ENCODE assay signal across 9 cellular contexts in genomic region chr22:37674248-37674647, GRCh38. TPM values are rescaled to one million over a fixed set of nuclear protein-coding genes. Genes with fewer than 3 reads are reported as not detected.
DNase-seq lines count a peak whose midpoint lies in the region; ATAC-seq and TF ChIP-seq lines count a peak whose summit lies in the region.
"Had no signal": no experiment of that assay in that cellular context is flagged by ENCODE, and none has a peak within 500 bp of the region (broad histone marks: within the 10 kb centered on the region; RNA-seq: fewer than 3 reads in every experiment).

No MANE protein-coding gene starts in this region.

- H3K9me3 Mint-ChIP-seq in activated naive CD4-positive, alpha-beta T cell treated with anti-CD3 and anti-CD28 coated beads for 36 hours, result no peaks in the 10 kb centered on the region
- H3K9me3 Mint-ChIP-seq in activated naive CD4-positive, alpha-beta T cell treated with anti-CD3 and anti-CD28 coated beads, Interleukin-2, amount 50 U/mL, for 72 hours, result no peaks in the 10 kb centered on the region
- H3K9me3 Mint-ChIP-seq in activated naive CD8-positive, alpha-beta T cell treated with anti-CD3 and anti-CD28 coated beads, Interleukin-2, amount 50 U/mL, for 24 hours, result no peaks in the 10 kb centered on the region

- H3K27me3 Mint-ChIP-seq in activated naive CD4-positive, alpha-beta T cell treated with anti-CD3 and anti-CD28 coated beads for 36 hours (ENCODE audit: low read depth), result no peaks in the 10 kb centered on the region
- H3K27me3 Mint-ChIP-seq in activated naive CD8-positive, alpha-beta T cell treated with anti-CD3 and anti-CD28 coated beads, Interleukin-2, amount 50 U/mL, for 24 hours, result no peaks in the 10 kb centered on the region

- peak overlapping the region; percentile 36 for H3K4me3 Mint-ChIP-seq in activated naive CD4-positive, alpha-beta T cell treated with anti-CD3 and anti-CD28 coated beads for 36 hours
- H3K4me3 Mint-ChIP-seq in activated naive CD8-positive, alpha-beta T cell treated with anti-CD3 and anti-CD28 coated beads, Interleukin-2, amount 50 U/mL, for 24 hours, result peak overlapping the region; percentile 81

- H3K27me3 ChIP-seq in mesenchymal stem cell (ENCODE audit: control insufficient read depth in 1 of 2, insufficient read depth in 1 of 2, low read length in 2 of 2) (no peaks in the 10 kb centered on the region), tibial artery (no peaks in the 10 kb centered on the region)

- H3K79me1 ChIP-seq in mesenchymal stem cell (replicated peaks; ENCODE audit: low read length, poor library complexity, severe bottlenecking), result peaks cover 6% of the 10 kb centered on the region

- no peak for DNase-seq in activated naive CD4-positive, alpha-beta T cell treated with anti-CD3 and anti-CD28 coated beads for 36 hours
- DNase-seq in activated naive CD4-positive, alpha-beta T cell treated with anti-CD3 and anti-CD28 coated beads, Interleukin-2, amount 50 U/mL, for 72 hours (ENCODE audit: low spot score in 2 of 2), result no peak
- DNase-seq in activated naive CD8-positive, alpha-beta T cell treated with anti-CD3 and anti-CD28 coated beads, Interleukin-2, amount 50 U/mL, for 24 hours, result no peak
- DNase-seq in mesenchymal stem cell, result no peak
- DNase-seq in tibial artery, result no peak
- DNase-seq in cerebellum (ENCODE audit: low spot score), result no peak
- no peak for DNase-seq in NCI-H2029 (lab: John Stamatoyannopoulos, UW)
- DNase-seq: NCI-H1694 had no signal

- no peak for TF ChIP-seq CTCF in tibial artery (IDR thresholded peaks at IDR 0.05)

- H2BK120ac ChIP-seq in mesenchymal stem cell (ENCODE audit: low read depth, low read length), result no peak overlapping the region

- no peak for ATAC-seq in activated naive CD4-positive, alpha-beta T cell treated with anti-CD3 and anti-CD28 coated beads, Interleukin-2, amount 50 U/mL, for 72 hours
- no peak for ATAC-seq in activated naive CD8-positive, alpha-beta T cell treated with anti-CD3 and anti-CD28 coated beads, Interleukin-2, amount 50 U/mL, for 24 hours
- no peak for ATAC-seq in HG02885 (IDR thresholded peaks at IDR 0.05; ENCODE audit: poor library complexity, unreplicated experiment)

- 95% methylated on average over 12 of the region's 12 CpGs for WGBS in mesenchymal stem cell

- H3K14ac ChIP-seq in mesenchymal stem cell (ENCODE audit: low read length in 2 of 2), result peak overlapping the region in 1 of 2 experiments; percentile 44

- peak overlapping the region; percentile 44 for H4K91ac ChIP-seq in mesenchymal stem cell (ENCODE audit: low read length)

- no peak overlapping the region for H2BK15ac ChIP-seq in mesenchymal stem cell (ENCODE audit: low read depth, poor library complexity, severe bottlenecking)

- H3K4me2 ChIP-seq in mesenchymal stem cell (ENCODE audit: low read length, poor library complexity, severe bottlenecking), result no peak overlapping the region

- H2BK12ac ChIP-seq in mesenchymal stem cell (ENCODE audit: low read length in 2 of 2), result peak overlapping the region; percentile 1 to 69

- H3K9me3 ChIP-seq in mesenchymal stem cell (ENCODE audit: control insufficient read depth, low read length) (no peaks in the 10 kb centered on the region), tibial artery (no peaks in the 10 kb centered on the region)

- peak overlapping the region; percentile 88 for H2AK5ac ChIP-seq in mesenchymal stem cell (ENCODE audit: low read length, severe bottlenecking)

- peak overlapping the region; percentile 24 for H3K27ac Mint-ChIP-seq in activated naive CD4-positive, alpha-beta T cell treated with anti-CD3 and anti-CD28 coated beads for 36 hours
- no peak overlapping the region for H3K27ac Mint-ChIP-seq in activated naive CD4-positive, alpha-beta T cell treated with anti-CD3 and anti-CD28 coated beads, Interleukin-2, amount 50 U/mL, for 72 hours
- H3K27ac Mint-ChIP-seq in activated naive CD8-positive, alpha-beta T cell treated with anti-CD3 and anti-CD28 coated beads, Interleukin-2, amount 50 U/mL, for 24 hours, result peak overlapping the region; percentile 67

- peak overlapping the region; percentile 70 for H4K8ac ChIP-seq in mesenchymal stem cell (ENCODE audit: low read length)

- peaks cover 10 to 11% of the 10 kb centered on the region in 2 experiments for H3K36me3 ChIP-seq in mesenchymal stem cell (ENCODE audit: control insufficient read depth in 1 of 2, insufficient read depth in 2 of 2, low read depth in 1 of 2, low read length in 2 of 2)
- peaks cover 0 to 11% (median 10%) of the 10 kb centered on the region in 3 donors for H3K36me3 ChIP-seq in tibial artery

- H3K18ac ChIP-seq in mesenchymal stem cell (ENCODE audit: low read depth in 1 of 2, low read length in 2 of 2), result peak overlapping the region; percentile 11 to 54

- peak overlapping the region; percentile 65 for H3K27ac ChIP-seq in mesenchymal stem cell (ENCODE audit: low read length, poor library complexity, severe bottlenecking)
- peak overlapping the region; percentile 81 to 94 for H3K27ac ChIP-seq in tibial artery

- CTCF ChIA-PET in activated naive CD4-positive, alpha-beta T cell treated with anti-CD3 and anti-CD28 coated beads for 36 hours (lab: Charles Lee), result interaction anchor here (15.6 kb wide), 1 partner anchor 31 kb away, joined by 260 read pairs; the partner anchor contains the start of gene SH3BP1

- H3K4me1 ChIP-seq in mesenchymal stem cell (ENCODE audit: control insufficient read depth, insufficient read depth, low read depth, low read length) (peaks cover 17% of the 10 kb centered on the region), tibial artery (peaks cover 0 to 60% (median 28%) of the 10 kb centered on the region in 4 donors)

- no peak overlapping the region for H2BK5ac ChIP-seq in mesenchymal stem cell (ENCODE audit: low read depth, low read length, poor library complexity, severe bottlenecking)

- peak overlapping the region; percentile 22 to 35 for H3K4ac ChIP-seq in mesenchymal stem cell (ENCODE audit: low read depth in 1 of 2, low read length in 2 of 2)

- intact Hi-C loops in activated naive CD4-positive, alpha-beta T cell treated with anti-CD3 and anti-CD28 coated beads for 36 hours (cut with micrococcal nuclease), result loop anchor here (10.0 kb wide), 1 partner anchor 439 kb away; no protein-coding TSS in a partner anchor
- intact Hi-C loops in tibial artery (cut with DNase I; ENCODE audit: low total_unique reads), result no loop called here

- H3K9ac ChIP-seq in mesenchymal stem cell (ENCODE audit: low read length), result peak overlapping the region; percentile 79

- no peak overlapping the region for H3K4me3 ChIP-seq in mesenchymal stem cell (ENCODE audit: insufficient read depth in 1 of 2, low read depth in 1 of 2, low read length in 2 of 2)
- H3K4me3 ChIP-seq in tibial artery, result peak overlapping the region in 1 of 2 donors; percentile 84

- H3K36me3 Mint-ChIP-seq in activated naive CD4-positive, alpha-beta T cell treated with anti-CD3 and anti-CD28 coated beads for 36 hours (ENCODE audit: low read depth), result no peaks in the 10 kb centered on the region
- peaks cover 0 to 18% of the 10 kb centered on the region in 2 donors for H3K36me3 Mint-ChIP-seq in activated naive CD4-positive, alpha-beta T cell treated with anti-CD3 and anti-CD28 coated beads, Interleukin-2, amount 50 U/mL, for 72 hours
- peaks cover 6% of the 10 kb centered on the region for H3K36me3 Mint-ChIP-seq in activated naive CD8-positive, alpha-beta T cell treated with anti-CD3 and anti-CD28 coated beads, Interleukin-2, amount 50 U/mL, for 24 hours (ENCODE audit: low read depth)

- peaks cover 62% of the 10 kb centered on the region for H3K4me1 Mint-ChIP-seq in activated naive CD4-positive, alpha-beta T cell treated with anti-CD3 and anti-CD28 coated beads for 36 hours (ENCODE audit: low read depth)
- H3K4me1 Mint-ChIP-seq in activated naive CD8-positive, alpha-beta T cell treated with anti-CD3 and anti-CD28 coated beads, Interleukin-2, amount 50 U/mL, for 24 hours, result peaks cover 73% of the 10 kb centered on the region

- no peak overlapping the region for H2AFZ ChIP-seq in mesenchymal stem cell (ENCODE audit: low read depth, low read length)

- H3K23ac ChIP-seq in mesenchymal stem cell (ENCODE audit: low read length in 2 of 2), result no peak overlapping the region

RNA-seq across cellular contexts. Expression of gene LGALS1, which starts 1.2 kb away (rescaled TPM):
- total RNA-seq in activated naive CD4-positive, alpha-beta T cell treated with anti-CD3 and anti-CD28 coated beads for 36 hours, result 10 to 100 TPM; 62.7 to 70.2 TPM
- 100 to 1,000 TPM; 362 to 981 TPM for total RNA-seq in activated naive CD4-positive, alpha-beta T cell treated with anti-CD3 and anti-CD28 coated beads, Interleukin-2, amount 50 U/mL, for 72 hours
- 4,707 TPM for polyA plus RNA-seq in mesenchymal stem cell (2013, experiment 1 of 2)
- 4,802 TPM for polyA plus RNA-seq in mesenchymal stem cell (2013, experiment 2 of 2)
- 152 TPM for total RNA-seq in cerebellum

RNA-seq across cellular contexts. Expression of gene NOL12, which starts 11.9 kb away (rescaled TPM):
- 10 to 100 TPM; 26.7 to 30.4 TPM for total RNA-seq in activated naive CD4-positive, alpha-beta T cell treated with anti-CD3 and anti-CD28 coated beads for 36 hours
- 10 to 100 TPM; 24.0 to 42.1 TPM for total RNA-seq in activated naive CD4-positive, alpha-beta T cell treated with anti-CD3 and anti-CD28 coated beads, Interleukin-2, amount 50 U/mL, for 72 hours
- polyA plus RNA-seq in mesenchymal stem cell (2013, experiment 1 of 2), result 14.9 TPM
- 13.9 TPM for polyA plus RNA-seq in mesenchymal stem cell (2013, experiment 2 of 2)
- 11.3 TPM for total RNA-seq in cerebellum

RNA-seq across cellular contexts. Expression of gene PDXP, which starts 15.7 kb away (rescaled TPM):
- total RNA-seq in activated naive CD4-positive, alpha-beta T cell treated with anti-CD3 and anti-CD28 coated beads for 36 hours, result 10 to 100 TPM; 17.4 to 19.2 TPM
- 10 to 100 TPM; 34.5 to 38.2 TPM for total RNA-seq in activated naive CD4-positive, alpha-beta T cell treated with anti-CD3 and anti-CD28 coated beads, Interleukin-2, amount 50 U/mL, for 72 hours
- 7.5 TPM for polyA plus RNA-seq in mesenchymal stem cell (2013, experiment 1 of 2)
- polyA plus RNA-seq in mesenchymal stem cell (2013, experiment 2 of 2), result 6.7 TPM
- total RNA-seq in cerebellum, result 34.0 TPM

RNA-seq across cellular contexts. Expression of gene TRIOBP, which starts 22.6 kb away (rescaled TPM):
- total RNA-seq in activated naive CD4-positive, alpha-beta T cell treated with anti-CD3 and anti-CD28 coated beads for 36 hours, result 10 to 100 TPM; 17.5 to 18.8 TPM
- 10 to 100 TPM; 17.4 to 26.0 TPM for total RNA-seq in activated naive CD4-positive, alpha-beta T cell treated with anti-CD3 and anti-CD28 coated beads, Interleukin-2, amount 50 U/mL, for 72 hours
- 67.0 TPM for polyA plus RNA-seq in mesenchymal stem cell (2013, experiment 1 of 2)
- polyA plus RNA-seq in mesenchymal stem cell (2013, experiment 2 of 2), result 64.8 TPM
- total RNA-seq in cerebellum, result 28.5 TPM

RNA-seq across cellular contexts. Expression of gene SH3BP1, which starts 34.8 kb away (rescaled TPM):
- 10 to 100 TPM; 45.9 to 51.0 TPM for total RNA-seq in activated naive CD4-positive, alpha-beta T cell treated with anti-CD3 and anti-CD28 coated beads for 36 hours
- total RNA-seq in activated naive CD4-positive, alpha-beta T cell treated with anti-CD3 and anti-CD28 coated beads, Interleukin-2, amount 50 U/mL, for 72 hours, result 10 to 100 TPM; 82.9 to 98.5 TPM
- 15.4 TPM for polyA plus RNA-seq in mesenchymal stem cell (2013, experiment 1 of 2)
- polyA plus RNA-seq in mesenchymal stem cell (2013, experiment 2 of 2), result 15.0 TPM
- total RNA-seq in cerebellum, result 1.4 TPM

Comparison
In these comparisons a context has a peak if more than half of its experiments do, and no peak if none do; other contexts are left out.
1. H3K27ac Mint-ChIP-seq: peak in activated naive CD4-positive, alpha-beta T cell treated with anti-CD3 and anti-CD28 coated beads for 36 hours (single experiment) and activated naive CD8-positive, alpha-beta T cell treated with anti-CD3 and anti-CD28 coated beads, Interleukin-2, amount 50 U/mL, for 24 hours (single experiment); none in activated naive CD4-positive, alpha-beta T cell treated with anti-CD3 and anti-CD28 coated beads, Interleukin-2, amount 50 U/mL, for 72 hours (0 of 2).